34 cellular contexts compared by ENCODE assay signal in the genomic region with DNA sequence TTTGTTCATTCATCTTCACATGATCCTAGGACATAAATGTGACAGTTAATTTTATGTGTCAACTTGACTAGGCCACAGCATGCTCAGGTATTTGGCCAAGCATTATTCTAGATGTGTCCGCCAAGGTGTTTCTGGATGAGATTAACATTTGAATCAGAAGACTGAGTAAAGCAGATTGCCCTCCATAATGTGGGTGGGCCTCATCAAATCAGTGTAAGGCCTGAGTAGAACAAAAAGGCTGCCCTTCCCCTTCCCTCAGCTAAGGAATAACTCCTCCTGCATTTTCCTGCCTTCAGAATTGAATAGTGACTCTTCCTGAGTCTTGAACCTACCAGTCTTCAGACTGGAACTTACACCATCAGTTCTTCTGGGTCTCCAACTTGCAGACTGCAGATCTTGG. TPM values are rescaled to one million over a fixed set of nuclear protein-coding genes. Genes with fewer than 3 reads are reported as not detected.
"Had no signal": no experiment of that assay in that cellular context is flagged by ENCODE, and none has a peak within 500 bp of the region (broad histone marks: within the 10 kb centered on the region; RNA-seq: fewer than 3 reads in every experiment).

No MANE protein-coding gene starts in this region.

- H3K9me3 Mint-ChIP-seq: stimulated activated effector memory CD8-positive, alpha-beta T cell treated with anti-CD3 and anti-CD28 coated beads, Interleukin-12 subunit alpha, Interleukin-12 subunit beta, amount 100 ng/mL, for 72 hours; stimulated activated memory B cell treated with anti-CD40 and anti-IgM and Interleukin-4, amounts not matched to agents 10 μg/mL and 1 μg/mL and 100 μg/mL, for 72 hours; stimulated activated naive B cell treated with anti-CD40 and anti-IgM and Interleukin-4, amounts not matched to agents 10 μg/mL and 1 μg/mL and 100 μg/mL, for 72 hours; stimulated activated naive CD8-positive, alpha-beta T cell treated with anti-CD3 and anti-CD28 coated beads, Interleukin-15, amount 100 ng/mL, for 72 hours; stimulated activated naive CD8-positive, alpha-beta T cell treated with anti-CD3 and anti-CD28 coated beads, Interleukin-15, Interleukin-2, amounts not matched to agents 100 ng/mL and 50 ng/mL, for 24 hours; type B pancreatic cell had no signal

- FAIRE-seq: urothelium cell line had no signal

- H3K36me3 ChIP-seq: stomach, suprapubic skin, thoracic aorta, thyroid gland, tibial artery, tibial nerve, transverse colon, upper lobe of left lung, upper lobe of right lung, uterus, vagina had no signal

- H3K9me3 ChIP-seq: stomach, suprapubic skin, testis, thoracic aorta, thyroid gland, tibial artery, tibial nerve, transverse colon, upper lobe of left lung, upper lobe of right lung, uterus, vagina had no signal

- H3K27me3 ChIP-seq: stomach, suprapubic skin, testis, thyroid gland, tibial artery, tibial nerve, transverse colon, upper lobe of left lung, upper lobe of right lung, uterus, vagina had no signal

- H3K4me1 ChIP-seq: stomach, suprapubic skin, testis, thyroid gland, tibial artery, tibial nerve, transverse colon, upper lobe of left lung, upper lobe of right lung, uterus, vagina had no signal

- H3K4me3 ChIP-seq: stomach, suprapubic skin, testis, thoracic aorta, thyroid gland, tibial artery, tibial nerve, transverse colon, upper lobe of left lung, upper lobe of right lung, uterus, vagina had no signal

- H3K4me3 Mint-ChIP-seq: stimulated activated effector memory CD8-positive, alpha-beta T cell treated with anti-CD3 and anti-CD28 coated beads, Interleukin-12 subunit alpha, Interleukin-12 subunit beta, amount 100 ng/mL, for 72 hours; stimulated activated memory B cell treated with anti-CD40 and anti-IgM and Interleukin-4, amounts not matched to agents 10 μg/mL and 1 μg/mL and 100 μg/mL, for 72 hours; stimulated activated naive B cell treated with anti-CD40 and anti-IgM and Interleukin-4, amounts not matched to agents 10 μg/mL and 1 μg/mL and 100 μg/mL, for 72 hours; stimulated activated naive CD8-positive, alpha-beta T cell treated with anti-CD3 and anti-CD28 coated beads, Interleukin-15, amount 100 ng/mL, for 72 hours; stimulated activated naive CD8-positive, alpha-beta T cell treated with anti-CD3 and anti-CD28 coated beads, Interleukin-15, Interleukin-2, amounts not matched to agents 100 ng/mL and 50 ng/mL, for 24 hours; type B pancreatic cell had no signal

- H3K36me3 Mint-ChIP-seq: stimulated activated effector memory CD8-positive, alpha-beta T cell treated with anti-CD3 and anti-CD28 coated beads, Interleukin-12 subunit alpha, Interleukin-12 subunit beta, amount 100 ng/mL, for 72 hours had no signal

- H3K27me3 Mint-ChIP-seq: stimulated activated memory B cell treated with anti-CD40 and anti-IgM and Interleukin-4, amounts not matched to agents 10 μg/mL and 1 μg/mL and 100 μg/mL, for 72 hours; stimulated activated naive B cell treated with anti-CD40 and anti-IgM and Interleukin-4, amounts not matched to agents 10 μg/mL and 1 μg/mL and 100 μg/mL, for 72 hours; stimulated activated naive CD8-positive, alpha-beta T cell treated with anti-CD3 and anti-CD28 coated beads, Interleukin-15, amount 100 ng/mL, for 72 hours; stimulated activated naive CD8-positive, alpha-beta T cell treated with anti-CD3 and anti-CD28 coated beads, Interleukin-15, Interleukin-2, amounts not matched to agents 100 ng/mL and 50 ng/mL, for 24 hours; type B pancreatic cell had no signal

- H3K27ac Mint-ChIP-seq: stimulated activated effector memory CD8-positive, alpha-beta T cell treated with anti-CD3 and anti-CD28 coated beads, Interleukin-12 subunit alpha, Interleukin-12 subunit beta, amount 100 ng/mL, for 72 hours; stimulated activated memory B cell treated with anti-CD40 and anti-IgM and Interleukin-4, amounts not matched to agents 10 μg/mL and 1 μg/mL and 100 μg/mL, for 72 hours; stimulated activated naive B cell treated with anti-CD40 and anti-IgM and Interleukin-4, amounts not matched to agents 10 μg/mL and 1 μg/mL and 100 μg/mL, for 72 hours; stimulated activated naive CD8-positive, alpha-beta T cell treated with anti-CD3 and anti-CD28 coated beads, Interleukin-15, amount 100 ng/mL, for 72 hours; stimulated activated naive CD8-positive, alpha-beta T cell treated with anti-CD3 and anti-CD28 coated beads, Interleukin-15, Interleukin-2, amounts not matched to agents 100 ng/mL and 50 ng/mL, for 24 hours; type B pancreatic cell had no signal

- ATAC-seq: stimulated activated effector memory CD8-positive, alpha-beta T cell treated with anti-CD3 and anti-CD28 coated beads, Interleukin-12 subunit alpha, Interleukin-12 subunit beta, amount 100 ng/mL, for 72 hours; stimulated activated memory B cell treated with anti-CD40 and anti-IgM and Interleukin-4, amounts not matched to agents 10 μg/mL and 1 μg/mL and 100 μg/mL, for 72 hours; stimulated activated naive B cell treated with anti-CD40 and anti-IgM and Interleukin-4, amounts not matched to agents 10 μg/mL and 1 μg/mL and 100 μg/mL, for 72 hours; stimulated activated naive CD8-positive, alpha-beta T cell treated with anti-CD3 and anti-CD28 coated beads, Interleukin-15, amount 100 ng/mL, for 72 hours; stimulated activated naive CD8-positive, alpha-beta T cell treated with anti-CD3 and anti-CD28 coated beads, Interleukin-15, Interleukin-2, amounts not matched to agents 100 U/mL and 50 U/mL, for 24 hours; upper lobe of right lung had no signal

- H3K27ac ChIP-seq: stomach, suprapubic skin, testis, thoracic aorta, thyroid gland, tibial artery, tibial nerve, transverse colon, upper lobe of left lung, upper lobe of right lung, uterus, vagina had no signal

- DNase-seq: stimulated activated CD4-positive, alpha-beta T cell treated with anti-CD3 and anti-CD28 coated beads, Interleukin-2, amount 100 ng/mL, for 48 hours; stimulated activated CD4-positive, alpha-beta T cell treated with anti-CD3 and anti-CD28 coated beads, Interleukin-4, amount 100 ng/mL, for 1 hour; stimulated activated CD4-positive, alpha-beta T cell treated with anti-CD3 and anti-CD28 coated beads, Interleukin-4, amount 100 ng/mL, for 24 hours; stimulated activated CD4-positive, alpha-beta T cell treated with anti-CD3 and anti-CD28 coated beads, Interleukin-4, amount 100 ng/mL, for 4 hours; stimulated activated CD8-positive, alpha-beta memory T cell treated with anti-CD3 and anti-CD28 coated beads, Interleukin-4, amount 100 ng/mL, for 48 hours; stimulated activated naive B cell treated with anti-CD40 and anti-IgM and Interleukin-4, amounts not matched to agents 10 μg/mL and 1 μg/mL and 100 μg/mL, for 72 hours; stimulated activated naive CD4-positive, alpha-beta T cell; stimulated activated naive CD4-positive, alpha-beta T cell treated with Interleukin-2 at 50 U/mL for 16 hours; stimulated activated naive CD8-positive, alpha-beta T cell treated with anti-CD3 and anti-CD28 coated beads, Interleukin-15, amount 100 ng/mL, for 72 hours; stimulated activated naive CD8-positive, alpha-beta T cell treated with anti-CD3 and anti-CD28 coated beads, Interleukin-15, Interleukin-2, amounts not matched to agents 100 U/mL and 50 U/mL, for 24 hours; stomach; substantia nigra; testis; thyroid gland; tibial artery; transverse colon; trophoblast cell; upper lobe of left lung; upper lobe of right lung; uterus had no signal

RNA-seq across cellular contexts. Expression of a gene that starts 50.9 kb away (rescaled TPM):
- total RNA-seq: stomach, subcutaneous adipose tissue, suprapubic skin, temporal lobe, thoracic aorta, thyroid gland, tibial nerve, transverse colon, upper lobe of left lung, upper lobe of right lung, ureter, urinary bladder, uterus, vagina had no signal
- polyA plus RNA-seq: stomach, thymus, urinary bladder had no signal
